ENCODE assay signal across 24 cellular contexts in genomic region chr3:162932503-162932902, GRCh38.
DNase-seq lines count a peak whose midpoint lies in the region; ATAC-seq, FAIRE-seq and TF ChIP-seq lines count a peak whose summit lies in the region.
"Had no signal": no experiment of that assay in that cellular context is flagged by ENCODE, and none has a peak within 500 bp of the region (broad histone marks: within the 10 kb centered on the region; RNA-seq: fewer than 3 reads in every experiment).

No MANE protein-coding gene starts in this region.

- TF ChIP-seq EP300 in HepG2 (IDR thresholded peaks at IDR 0.05; ENCODE audit: low read depth in 2 of 2, low read length in 2 of 2) (no peak), HepG2 (CRISPR knock-in tag; IDR thresholded peaks at IDR 0.05; ENCODE audit: borderline replicate concordance) (no peak), K562 (IDR thresholded peaks at IDR 0.05; ENCODE audit: low read length) (no peak)

- H3K9me3 ChIP-seq in HepG2 (ENCODE audit: low read length) (no peaks in the 10 kb centered on the region), right lobe of liver (no peaks in the 10 kb centered on the region), K562 (replicated peaks; ENCODE audit: control insufficient read depth, insufficient read depth, low read depth, low read length) (no peaks in the 10 kb centered on the region; the same call in 1 of the 2 replicates)
- H3K9me3 ChIP-seq: BE2C, BLaER1 had no signal

- H3K27ac ChIP-seq in HepG2 (ENCODE audit: extremely low read length, insufficient read depth, low read length): no peak overlapping the region
- H3K27ac ChIP-seq in right lobe of liver: no peak overlapping the region
- H3K27ac ChIP-seq in K562 (ENCODE audit: extremely low read depth, low read depth, low read length): no peak overlapping the region
- H3K27ac ChIP-seq: 22Rv1, BLaER1 had no signal

- BruUV-seq in HepG2 (replicated peaks; lab: Mats Ljungman, UMichigan) (no TSS peak), K562 (replicated peaks; lab: Mats Ljungman, UMichigan) (no TSS peak)

- POLR2A ChIA-PET in HepG2 (lab: Yijun Ruan, JAX): no interaction called here
- POLR2A ChIA-PET in K562 (lab: Yijun Ruan, JAX): no interaction called here

- in situ Hi-C loops in HepG2 (cut with HindIII; ENCODE audit: extremely low pct_ligation_motif_present, low pct_unique_long_range_greater_than_20kb): no loop called here
- in situ Hi-C loops in K562 (cut with MboI): no loop called here

- TF ChIP-seq RAD21 in HepG2 (CRISPR knock-in tag; IDR thresholded peaks at IDR 0.05): no peak
- TF ChIP-seq RAD21 in K562 (CRISPR knock-in tag; conservative IDR thresholded peaks at IDR 0.05 in 1 of 2, IDR thresholded peaks at IDR 0.05 in 1 of 2): no peak

- H4K20me1 ChIP-seq in HepG2 (ENCODE audit: insufficient read depth, low read length) (no peaks in the 10 kb centered on the region), K562 (replicated peaks; ENCODE audit: control insufficient read depth, insufficient read depth, low read length) (no peaks in the 10 kb centered on the region)
- H4K20me1 ChIP-seq: BLaER1 had no signal

- H3K4me3 ChIP-seq in HepG2 (replicated peaks in 1 of 3; ENCODE audit: insufficient read depth in 1 of 3, low read depth in 2 of 3, low read length in 3 of 3): no peak overlapping the region
- H3K4me3 ChIP-seq in right lobe of liver: no peak overlapping the region
- no peak overlapping the region for H3K4me3 ChIP-seq in K562
- H3K4me3 ChIP-seq: BLaER1, GM12878 had no signal

- CTCF ChIA-PET in HepG2 (lab: Yijun Ruan, JAX; ENCODE audit: low intra/inter-chr PET ratio, low total read pairs) (no interaction called here), K562 (lab: Yijun Ruan, JAX; ENCODE audit: low intra/inter-chr PET ratio) (no interaction called here)

- DNase-seq in HepG2 (ENCODE audit: low spot score) (no peak), right lobe of liver (no peak), K562 (ENCODE audit: extremely low read depth in 1 of 4, low spot score in 3 of 4) (no peak), NCI-H2029 (lab: John Stamatoyannopoulos, UW) (no peak)
- DNase-seq: ACHN; BE2C; C1 segment of cervical spinal cord; CD4-positive, alpha-beta memory T cell; CD4-positive, CD25-positive, alpha-beta regulatory T cell; CD8-positive, alpha-beta memory T cell; COR-L47; DMS 273 treated with DMSO at 0.1 percent for 48 hours; DMS153; DMS53; DMS79; DND-41; EL; GDM1 had no signal

- H3K9ac ChIP-seq in HepG2 (ENCODE audit: insufficient read depth, low read depth, low read length) (no peak overlapping the region), K562 (ENCODE audit: insufficient read depth in 1 of 2, low read depth in 2 of 2, low read length in 2 of 2) (no peak overlapping the region)
- H3K9ac ChIP-seq: BLaER1 had no signal

- H3K27me3 ChIP-seq in HepG2 (ENCODE audit: control insufficient read depth in 1 of 2, insufficient read depth in 2 of 2, low read length in 2 of 2) (no peaks in the 10 kb centered on the region; a peak in 1 of 5 replicates), right lobe of liver (no peaks in the 10 kb centered on the region), K562 (ENCODE audit: control insufficient read depth in 2 of 2, insufficient read depth in 2 of 2, low read length in 2 of 2) (no peaks in the 10 kb centered on the region)
- H3K27me3 ChIP-seq: BE2C, BLaER1 had no signal

- H3K4me1 ChIP-seq in HepG2 (ENCODE audit: insufficient read depth, low read length) (no peaks in the 10 kb centered on the region), right lobe of liver (no peaks in the 10 kb centered on the region), K562 (replicated peaks in 1 of 2; ENCODE audit: control insufficient read depth in 2 of 2, insufficient read depth in 2 of 2, low read length in 2 of 2) (no peaks in the 10 kb centered on the region)
- H3K4me1 ChIP-seq: BE2C, BLaER1 had no signal

- H3K4me2 ChIP-seq in HepG2 (ENCODE audit: low read depth, low read length) (no peak overlapping the region), K562 (ENCODE audit: insufficient read depth, low read length) (no peak overlapping the region)
- H3K4me2 ChIP-seq: BLaER1 had no signal

- H3K79me2 ChIP-seq in HepG2 (ENCODE audit: insufficient read depth, low read length) (no peaks in the 10 kb centered on the region), K562 (ENCODE audit: control insufficient read depth, insufficient read depth, low read length) (no peaks in the 10 kb centered on the region)

- 2% methylated on average over 2 of the region's 2 CpGs for WGBS in HepG2 (ENCODE audit: low lambda C conversion rate)
- WGBS in right lobe of liver (ENCODE audit: insufficient coverage, low coverage, low lambda C conversion rate, missing lambda C conversion rate): 27% methylated on average over 2 of the region's 2 CpGs
- 0% methylated on average over 2 of the region's 2 CpGs for WGBS in K562 (ENCODE audit: insufficient coverage, low coverage, missing lambda C conversion rate)

- intact Hi-C loops in HepG2 (cut with micrococcal nuclease; ENCODE audit: unreplicated experiment): no loop called here
- intact Hi-C loops in right lobe of liver (cut with DNase I): no loop called here
- intact Hi-C loops in K562 (cut with micrococcal nuclease): no loop called here

- H3K9me1 ChIP-seq in K562 (ENCODE audit: control insufficient read depth, insufficient read depth, low read length): no peaks in the 10 kb centered on the region

- TF ChIP-seq POLR2A in HepG2 (IDR thresholded peaks at IDR 0.05; ENCODE audit: insufficient read depth in 1 of 2, low read depth in 2 of 2, low read length in 2 of 2) (no peak), right lobe of liver (IDR thresholded peaks at IDR 0.05) (no peak), K562 (conservative IDR thresholded peaks at IDR 0.05) (no peak)

- ATAC-seq in HepG2 (no peak), right lobe of liver (no peak), K562 (no peak), HG03571 (IDR thresholded peaks at IDR 0.05; ENCODE audit: unreplicated experiment) (no peak)
- ATAC-seq: GM12878 had no signal

- H3K36me3 ChIP-seq in HepG2 (replicated peaks in 1 of 2; ENCODE audit: control insufficient read depth in 1 of 2, insufficient read depth in 2 of 2, low read length in 2 of 2): no peaks in the 10 kb centered on the region
- H3K36me3 ChIP-seq in right lobe of liver: no peaks in the 10 kb centered on the region
- H3K36me3 ChIP-seq in K562 (ENCODE audit: control insufficient read depth, insufficient read depth, low read length): no peaks in the 10 kb centered on the region
- H3K36me3 ChIP-seq: BE2C, BLaER1 had no signal

- H2AFZ ChIP-seq in HepG2 (ENCODE audit: low read length) (no peak overlapping the region), K562 (ENCODE audit: low read depth, low read length) (no peak overlapping the region)

- TF ChIP-seq CTCF in HepG2 (CRISPR knock-in tag; IDR thresholded peaks at IDR 0.05) (no peak), right lobe of liver (IDR thresholded peaks at IDR 0.05) (no peak), K562 (IDR thresholded peaks at IDR 0.05 in 2 of 3, conservative IDR thresholded peaks at IDR 0.05 in 1 of 3; ENCODE audit: insufficient read depth in 2 of 3, low read depth in 1 of 3, low read length in 3 of 3) (no peak)

- FAIRE-seq in HepG2 (lab: Jason Lieb, UNC) (no peak), K562 (lab: Jason Lieb, UNC) (no peak)
- FAIRE-seq: GM12878, GM12892, GM18507 had no signal

TF ChIP-seq in HepG2, 621 proteins besides CTCF, POLR2A, EP300 and RAD21 (continues in another document):
- TF ChIP-seq IKZF1 (IDR thresholded peaks at IDR 0.05): no peak
- no peak for TF ChIP-seq ZNF337 (CRISPR knock-in tag; IDR thresholded peaks at IDR 0.05; ENCODE audit: borderline replicate concordance, low read depth)
- TF ChIP-seq ZSCAN25 (CRISPR knock-in tag; IDR thresholded peaks at IDR 0.05): no peak
- TF ChIP-seq MAFK (conservative IDR thresholded peaks at IDR 0.05 in 1 of 2, IDR thresholded peaks at IDR 0.05 in 1 of 2; ENCODE audit: low read length in 2 of 2): peak; percentile 98 to 100
- peak; percentile 99 for TF ChIP-seq MAFF (IDR thresholded peaks at IDR 0.05; ENCODE audit: low read depth, low read length)

TF ChIP-seq in K562, 482 proteins besides CTCF, POLR2A, EP300 and RAD21:
- TF ChIP-seq TOE1 (IDR thresholded peaks at IDR 0.05; ENCODE audit: borderline replicate concordance) (no peak), TOE1 (CRISPR knock-in tag; IDR thresholded peaks at IDR 0.05; ENCODE audit: borderline replicate concordance, low read depth) (no peak), MAFG (tag; conservative IDR thresholded peaks at IDR 0.05) (peak; percentile 84), SIRT6 (IDR thresholded peaks at IDR 0.05; ENCODE audit: low read depth, low read length) (no peak), ZBTB49 (CRISPR knock-in tag; IDR thresholded peaks at IDR 0.05; ENCODE audit: borderline replicate concordance) (no peak), MAFF (IDR thresholded peaks at IDR 0.05; ENCODE audit: low read length) (peak; percentile 97), MAFK (IDR thresholded peaks at IDR 0.05; ENCODE audit: low read length) (peak; percentile 99), C11orf30 (IDR thresholded peaks at IDR 0.05; ENCODE audit: low read depth) (peak; percentile 73), ZNF316 (IDR thresholded peaks at IDR 0.05) (peak; percentile 88)

Comparison
In these comparisons a context has a peak if more than half of its experiments do, and no peak if none do; other contexts are left out.
1. Of the 241 proteins assayed by ChIP-seq in both HepG2 and K562: peak only in HepG2: none; only in K562: MAFG; in both: MAFF and MAFK; in neither: 238.